Comparison of ENCODE assay signal across 1 cellular context in the genomic region with DNA sequence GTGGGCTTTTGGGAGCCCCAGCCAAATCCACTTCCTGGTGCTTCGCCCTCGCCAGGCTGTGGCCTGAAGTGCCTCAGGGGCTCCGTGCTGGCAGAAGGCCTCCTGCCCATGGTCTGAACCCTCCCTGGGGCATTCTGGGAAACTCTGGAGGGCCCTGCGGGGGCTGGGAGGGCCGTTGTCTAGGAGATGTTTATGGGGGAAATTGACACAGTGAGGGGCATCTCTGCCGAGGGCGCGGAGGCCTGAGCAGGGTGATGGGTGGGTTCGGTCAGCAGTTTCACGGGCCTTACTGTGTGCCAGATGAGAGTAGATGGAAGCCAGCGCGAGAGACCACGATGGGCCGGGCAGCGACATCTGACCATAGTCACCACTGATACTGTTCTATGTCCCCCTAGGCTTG.
A peak's percentile ranks its signal among the peaks of the same experiment; 100 is the strongest.
TF ChIP-seq lines count a peak whose summit lies in the region.

No MANE protein-coding gene starts in this region.

TF ChIP-seq in HepG2, 621 proteins besides CTCF, POLR2A, EP300 and RAD21 (continued from another document):
- TF ChIP-seq, protein P1, sequence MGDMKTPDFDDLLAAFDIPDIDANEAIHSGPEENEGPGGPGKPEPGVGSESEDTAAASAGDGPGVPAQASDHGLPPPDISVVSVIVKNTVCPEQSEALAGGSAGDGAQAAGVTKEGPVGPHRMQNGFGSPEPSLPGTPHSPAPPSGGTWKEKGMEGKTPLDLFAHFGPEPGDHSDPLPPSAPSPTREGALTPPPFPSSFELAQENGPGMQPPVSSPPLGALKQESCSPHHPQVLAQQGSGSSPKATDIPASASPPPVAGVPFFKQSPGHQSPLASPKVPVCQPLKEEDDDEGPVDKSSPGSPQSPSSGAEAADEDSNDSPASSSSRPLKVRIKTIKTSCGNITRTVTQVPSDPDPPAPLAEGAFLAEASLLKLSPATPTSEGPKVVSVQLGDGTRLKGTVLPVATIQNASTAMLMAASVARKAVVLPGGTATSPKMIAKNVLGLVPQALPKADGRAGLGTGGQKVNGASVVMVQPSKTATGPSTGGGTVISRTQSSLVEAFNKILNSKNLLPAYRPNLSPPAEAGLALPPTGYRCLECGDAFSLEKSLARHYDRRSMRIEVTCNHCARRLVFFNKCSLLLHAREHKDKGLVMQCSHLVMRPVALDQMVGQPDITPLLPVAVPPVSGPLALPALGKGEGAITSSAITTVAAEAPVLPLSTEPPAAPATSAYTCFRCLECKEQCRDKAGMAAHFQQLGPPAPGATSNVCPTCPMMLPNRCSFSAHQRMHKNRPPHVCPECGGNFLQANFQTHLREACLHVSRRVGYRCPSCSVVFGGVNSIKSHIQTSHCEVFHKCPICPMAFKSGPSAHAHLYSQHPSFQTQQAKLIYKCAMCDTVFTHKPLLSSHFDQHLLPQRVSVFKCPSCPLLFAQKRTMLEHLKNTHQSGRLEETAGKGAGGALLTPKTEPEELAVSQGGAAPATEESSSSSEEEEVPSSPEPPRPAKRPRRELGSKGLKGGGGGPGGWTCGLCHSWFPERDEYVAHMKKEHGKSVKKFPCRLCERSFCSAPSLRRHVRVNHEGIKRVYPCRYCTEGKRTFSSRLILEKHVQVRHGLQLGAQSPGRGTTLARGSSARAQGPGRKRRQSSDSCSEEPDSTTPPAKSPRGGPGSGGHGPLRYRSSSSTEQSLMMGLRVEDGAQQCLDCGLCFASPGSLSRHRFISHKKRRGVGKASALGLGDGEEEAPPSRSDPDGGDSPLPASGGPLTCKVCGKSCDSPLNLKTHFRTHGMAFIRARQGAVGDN (CRISPR knock-in tag; IDR thresholded peaks at IDR 0.05) = peak; percentile 22; the same call in 1 of the 2 replicates
